ENCODE assay signal across 1 cellular context in the genomic region with DNA sequence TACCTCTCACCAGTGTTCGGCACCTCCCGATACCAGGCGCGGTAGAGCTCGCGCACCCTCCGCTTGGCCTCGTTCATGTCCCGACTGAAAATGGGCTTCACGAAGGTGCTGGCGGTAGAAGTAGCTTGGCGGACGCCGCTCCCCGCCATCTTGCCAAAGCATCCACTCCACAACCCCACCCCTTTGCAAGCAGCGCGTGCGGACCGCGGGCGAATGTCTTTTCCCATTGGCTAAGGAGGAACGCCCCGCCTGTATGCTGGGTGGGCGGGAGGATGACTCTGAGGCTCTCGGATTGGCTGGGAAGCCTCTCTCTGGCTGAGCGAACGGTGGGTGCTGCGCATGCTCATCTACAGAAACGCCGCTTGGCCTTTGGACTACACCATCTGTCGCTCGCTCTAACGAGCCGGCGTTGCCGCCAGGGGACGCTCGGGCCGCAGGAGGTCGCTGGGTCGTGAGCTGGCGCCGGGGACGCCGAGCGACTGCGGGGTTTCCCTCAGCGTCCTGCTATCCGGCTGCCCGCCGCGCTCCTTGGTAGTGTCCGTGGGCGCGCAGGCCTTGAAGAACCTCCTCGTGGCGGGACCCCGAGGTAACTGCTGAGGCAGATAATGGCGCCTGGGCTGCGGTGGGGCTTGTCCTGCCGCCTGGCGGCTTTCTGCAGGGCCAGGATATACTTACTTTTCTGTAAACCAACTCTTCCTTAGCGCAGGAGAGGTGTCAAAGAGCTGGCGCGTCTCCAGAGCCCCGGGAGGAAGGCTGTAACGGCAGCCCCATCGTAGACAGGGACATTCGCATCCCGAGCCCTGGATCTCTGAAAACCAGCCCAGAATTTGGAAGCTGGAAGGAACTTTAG.
A peak's percentile ranks its signal among the peaks of the same experiment; 100 is the strongest.
TF ChIP-seq lines count a peak whose summit lies in the region.

Gene NDUFA6 (minus strand): TSS at position 177 of the 850 bp plus-strand sequence. CDS start 28 bp downstream, at position 149.

TF ChIP-seq in K562, 482 proteins besides CTCF, POLR2A, EP300 and RAD21 (continued from another document and continues in another):
- no peak for TF ChIP-seq ZNF707 (CRISPR knock-in tag; conservative IDR thresholded peaks at IDR 0.05)
- TF ChIP-seq, protein P1, sequence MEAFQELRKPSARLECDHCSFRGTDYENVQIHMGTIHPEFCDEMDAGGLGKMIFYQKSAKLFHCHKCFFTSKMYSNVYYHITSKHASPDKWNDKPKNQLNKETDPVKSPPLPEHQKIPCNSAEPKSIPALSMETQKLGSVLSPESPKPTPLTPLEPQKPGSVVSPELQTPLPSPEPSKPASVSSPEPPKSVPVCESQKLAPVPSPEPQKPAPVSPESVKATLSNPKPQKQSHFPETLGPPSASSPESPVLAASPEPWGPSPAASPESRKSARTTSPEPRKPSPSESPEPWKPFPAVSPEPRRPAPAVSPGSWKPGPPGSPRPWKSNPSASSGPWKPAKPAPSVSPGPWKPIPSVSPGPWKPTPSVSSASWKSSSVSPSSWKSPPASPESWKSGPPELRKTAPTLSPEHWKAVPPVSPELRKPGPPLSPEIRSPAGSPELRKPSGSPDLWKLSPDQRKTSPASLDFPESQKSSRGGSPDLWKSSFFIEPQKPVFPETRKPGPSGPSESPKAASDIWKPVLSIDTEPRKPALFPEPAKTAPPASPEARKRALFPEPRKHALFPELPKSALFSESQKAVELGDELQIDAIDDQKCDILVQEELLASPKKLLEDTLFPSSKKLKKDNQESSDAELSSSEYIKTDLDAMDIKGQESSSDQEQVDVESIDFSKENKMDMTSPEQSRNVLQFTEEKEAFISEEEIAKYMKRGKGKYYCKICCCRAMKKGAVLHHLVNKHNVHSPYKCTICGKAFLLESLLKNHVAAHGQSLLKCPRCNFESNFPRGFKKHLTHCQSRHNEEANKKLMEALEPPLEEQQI (IDR thresholded peaks at IDR 0.05) = no peak
- TF ChIP-seq SRSF1 (IDR thresholded peaks at IDR 0.05; ENCODE audit: low read depth, low read length) = no peak
- no peak for TF ChIP-seq SAP30 (IDR thresholded peaks at IDR 0.05; ENCODE audit: borderline replicate concordance, insufficient read depth, low read depth, low read length, poor library complexity, severe bottlenecking)
- TF ChIP-seq CHCHD3 (CRISPR knock-in tag; IDR thresholded peaks at IDR 0.05) = no peak
- TF ChIP-seq TBP (optimal IDR thresholded peaks at IDR 0.05; ENCODE audit: low read depth, low read length) = peak; percentile 90
- 0 out of 2 replicates have a peak, but pooled peaks have one; percentile 45 for TF ChIP-seq MTA3 (IDR thresholded peaks at IDR 0.05; ENCODE audit: borderline replicate concordance)
- TF ChIP-seq KDM2B (CRISPR knock-in tag; IDR thresholded peaks at IDR 0.05) = no peak; the same call in 1 of the 2 replicates
- TF ChIP-seq SOX6 (IDR thresholded peaks at IDR 0.05) = peak; percentile 42; the same call in 1 of the 2 replicates
- no peak for TF ChIP-seq POLR3G (IDR thresholded peaks at IDR 0.05; ENCODE audit: extremely low read depth, insufficient read length, insufficient replicate concordance)
- no peak for TF ChIP-seq BACH1 (tag; IDR thresholded peaks at IDR 0.05)
- no peak for TF ChIP-seq GATAD2A (IDR thresholded peaks at IDR 0.05)
- TF ChIP-seq ARNT (IDR thresholded peaks at IDR 0.05) = no peak
- TF ChIP-seq CEBPG (CRISPR knock-in tag; IDR thresholded peaks at IDR 0.05) = no peak
- no peak for TF ChIP-seq CEBPG (tag; conservative IDR thresholded peaks at IDR 0.05 in 1 of 2, IDR thresholded peaks at IDR 0.05 in 1 of 2)
- peak; percentile 22 for TF ChIP-seq SP2 (IDR thresholded peaks at IDR 0.05; ENCODE audit: extremely low read depth, low read depth, low read length, poor library complexity, severe bottlenecking)
- TF ChIP-seq ZNF586 (CRISPR knock-in tag; conservative IDR thresholded peaks at IDR 0.05) = no peak
- TF ChIP-seq POLR2AphosphoS5 (IDR thresholded peaks at IDR 0.05; ENCODE audit: control insufficient read depth, insufficient read depth, low read depth, low read length) = peak; percentile 73
- TF ChIP-seq NCOA1 (IDR thresholded peaks at IDR 0.05; ENCODE audit: low read depth) = no peak
- no peak for TF ChIP-seq PTTG1 (tag; IDR thresholded peaks at IDR 0.05; ENCODE audit: low read depth)
- no peak for TF ChIP-seq FOXA1 (IDR thresholded peaks at IDR 0.05; ENCODE audit: borderline replicate concordance)
- no peak for TF ChIP-seq NFIX (CRISPR knock-in tag; IDR thresholded peaks at IDR 0.05; ENCODE audit: low read depth)
- TF ChIP-seq, protein P2, sequence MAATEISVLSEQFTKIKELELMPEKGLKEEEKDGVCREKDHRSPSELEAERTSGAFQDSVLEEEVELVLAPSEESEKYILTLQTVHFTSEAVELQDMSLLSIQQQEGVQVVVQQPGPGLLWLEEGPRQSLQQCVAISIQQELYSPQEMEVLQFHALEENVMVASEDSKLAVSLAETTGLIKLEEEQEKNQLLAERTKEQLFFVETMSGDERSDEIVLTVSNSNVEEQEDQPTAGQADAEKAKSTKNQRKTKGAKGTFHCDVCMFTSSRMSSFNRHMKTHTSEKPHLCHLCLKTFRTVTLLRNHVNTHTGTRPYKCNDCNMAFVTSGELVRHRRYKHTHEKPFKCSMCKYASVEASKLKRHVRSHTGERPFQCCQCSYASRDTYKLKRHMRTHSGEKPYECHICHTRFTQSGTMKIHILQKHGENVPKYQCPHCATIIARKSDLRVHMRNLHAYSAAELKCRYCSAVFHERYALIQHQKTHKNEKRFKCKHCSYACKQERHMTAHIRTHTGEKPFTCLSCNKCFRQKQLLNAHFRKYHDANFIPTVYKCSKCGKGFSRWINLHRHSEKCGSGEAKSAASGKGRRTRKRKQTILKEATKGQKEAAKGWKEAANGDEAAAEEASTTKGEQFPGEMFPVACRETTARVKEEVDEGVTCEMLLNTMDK (IDR thresholded peaks at IDR 0.05; ENCODE audit: borderline replicate concordance, insufficient read depth, low read depth, low read length, poor library complexity, severe bottlenecking) = peak; percentile 77
- no peak for TF ChIP-seq SMARCA5 (IDR thresholded peaks at IDR 0.05)
- no peak for TF ChIP-seq MTA2 (IDR thresholded peaks at IDR 0.05; ENCODE audit: low read depth)
- TF ChIP-seq RUNX1 (IDR thresholded peaks at IDR 0.05; ENCODE audit: low read depth) = no peak
- TF ChIP-seq ZC3H8 (IDR thresholded peaks at IDR 0.05) = no peak
- TF ChIP-seq ZNF347 (CRISPR knock-in tag; IDR thresholded peaks at IDR 0.05; ENCODE audit: low read depth) = no peak
- no peak for TF ChIP-seq CHD4 (IDR thresholded peaks at IDR 0.05; ENCODE audit: insufficient read depth, insufficient replicate concordance, low read depth, low read length, poor library complexity, severe bottlenecking)
- TF ChIP-seq ZNF133 (CRISPR knock-in tag; IDR thresholded peaks at IDR 0.05) = no peak
- TF ChIP-seq, protein P3, sequence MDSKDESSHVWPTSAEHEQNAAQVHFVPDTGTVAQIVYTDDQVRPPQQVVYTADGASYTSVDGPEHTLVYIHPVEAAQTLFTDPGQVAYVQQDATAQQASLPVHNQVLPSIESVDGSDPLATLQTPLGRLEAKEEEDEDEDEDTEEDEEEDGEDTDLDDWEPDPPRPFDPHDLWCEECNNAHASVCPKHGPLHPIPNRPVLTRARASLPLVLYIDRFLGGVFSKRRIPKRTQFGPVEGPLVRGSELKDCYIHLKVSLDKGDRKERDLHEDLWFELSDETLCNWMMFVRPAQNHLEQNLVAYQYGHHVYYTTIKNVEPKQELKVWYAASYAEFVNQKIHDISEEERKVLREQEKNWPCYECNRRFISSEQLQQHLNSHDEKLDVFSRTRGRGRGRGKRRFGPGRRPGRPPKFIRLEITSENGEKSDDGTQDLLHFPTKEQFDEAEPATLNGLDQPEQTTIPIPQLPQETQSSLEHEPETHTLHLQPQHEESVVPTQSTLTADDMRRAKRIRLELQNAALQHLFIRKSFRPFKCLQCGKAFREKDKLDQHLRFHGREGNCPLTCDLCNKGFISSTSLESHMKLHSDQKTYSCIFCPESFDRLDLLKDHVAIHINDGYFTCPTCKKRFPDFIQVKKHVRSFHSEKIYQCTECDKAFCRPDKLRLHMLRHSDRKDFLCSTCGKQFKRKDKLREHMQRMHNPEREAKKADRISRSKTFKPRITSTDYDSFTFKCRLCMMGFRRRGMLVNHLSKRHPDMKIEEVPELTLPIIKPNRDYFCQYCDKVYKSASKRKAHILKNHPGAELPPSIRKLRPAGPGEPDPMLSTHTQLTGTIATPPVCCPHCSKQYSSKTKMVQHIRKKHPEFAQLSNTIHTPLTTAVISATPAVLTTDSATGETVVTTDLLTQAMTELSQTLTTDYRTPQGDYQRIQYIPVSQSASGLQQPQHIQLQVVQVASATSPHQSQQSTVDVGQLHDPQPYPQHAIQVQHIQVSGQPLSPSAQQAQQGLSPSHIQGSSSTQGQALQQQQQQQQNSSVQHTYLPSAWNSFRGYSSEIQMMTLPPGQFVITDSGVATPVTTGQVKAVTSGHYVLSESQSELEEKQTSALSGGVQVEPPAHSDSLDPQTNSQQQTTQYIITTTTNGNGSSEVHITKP (IDR thresholded peaks at IDR 0.05; ENCODE audit: partially characterized antibody) = peak; percentile 96
- no peak for TF ChIP-seq RFX1 (IDR thresholded peaks at IDR 0.05)
- peak; percentile 25; the same call in 1 of the 2 replicates for TF ChIP-seq ZNF592 (IDR thresholded peaks at IDR 0.05)
- TF ChIP-seq SMAD4 (CRISPR knock-in tag; conservative IDR thresholded peaks at IDR 0.05) = no peak
- TF ChIP-seq E2F1 (CRISPR knock-in tag; IDR thresholded peaks at IDR 0.05) = 0 out of 2 replicates have a peak, but pooled peaks have one; percentile 76
- TF ChIP-seq MAFF (IDR thresholded peaks at IDR 0.05; ENCODE audit: low read length) = no peak
- TF ChIP-seq RBM39 (optimal IDR thresholded peaks at IDR 0.05; ENCODE audit: low read depth, low read length) = no peak
- TF ChIP-seq HBP1 (CRISPR knock-in tag; IDR thresholded peaks at IDR 0.05) = no peak
- TF ChIP-seq TGIF2 (CRISPR knock-in tag; IDR thresholded peaks at IDR 0.05) = no peak
- no peak for TF ChIP-seq NCOA6 (IDR thresholded peaks at IDR 0.05)
- TF ChIP-seq ZFP91 (CRISPR knock-in tag; IDR thresholded peaks at IDR 0.05) = 0 out of 2 replicates have a peak, but pooled peaks have one; percentile 41
- peak; percentile 92 for TF ChIP-seq TAF7 (tag; IDR thresholded peaks at IDR 0.05)
- TF ChIP-seq ZNF764 (CRISPR knock-in tag; IDR thresholded peaks at IDR 0.05; ENCODE audit: low read depth) = no peak
- TF ChIP-seq HDAC2 (IDR thresholded peaks at IDR 0.05) = no peak; the same call in 1 of the 2 replicates
